Comparison of ENCODE assay signal across 25 cellular contexts in the genomic region with DNA sequence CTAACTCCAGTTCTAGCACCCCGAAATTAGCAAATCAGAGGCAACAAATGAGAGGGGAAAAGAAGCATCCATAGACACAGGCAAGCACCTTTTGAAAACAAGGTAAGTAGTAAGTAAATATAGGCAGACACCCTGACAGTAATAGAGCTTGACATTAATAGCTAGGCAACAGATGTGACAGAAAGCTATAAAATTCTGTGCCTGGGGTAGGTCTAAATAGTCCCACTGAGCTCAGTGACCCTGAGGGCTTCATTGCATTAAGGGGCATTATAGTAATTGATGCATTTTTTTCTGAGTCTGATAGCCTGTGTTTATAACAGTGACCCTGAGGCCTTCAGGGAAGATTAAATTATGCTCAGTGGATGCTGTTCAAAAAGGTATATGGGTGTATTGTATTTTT.
DNase-seq lines count a peak whose midpoint lies in the region; ATAC-seq and TF ChIP-seq lines count a peak whose summit lies in the region.
"Had no signal": no experiment of that assay in that cellular context is flagged by ENCODE, and none has a peak within 500 bp of the region (broad histone marks: within the 10 kb centered on the region; RNA-seq: fewer than 3 reads in every experiment).

No MANE protein-coding gene starts in this region.

- ATAC-seq in upper lobe of left lung (ENCODE audit: low FRiP score in 2 of 2), result no peak
- ATAC-seq in HG03175 (IDR thresholded peaks at IDR 0.05; ENCODE audit: unreplicated experiment), result no peak
- ATAC-seq: activated T-cell treated with anti-CD3 and anti-CD28 coated beads, Interleukin-2, amount 50 U/mL, for 72 hours; GM23338; left ventricle myocardium superior; Panc1 had no signal

- H3K4me3 ChIP-seq in upper lobe of left lung, result no peak overlapping the region
- H3K4me3 ChIP-seq in testis, result no peak overlapping the region
- H3K4me3 ChIP-seq: GM23338 had no signal

- WGBS in upper lobe of left lung, 2 donors, result 50 to 77% methylated on average over 1 of the region's 1 CpG
- WGBS in testis, 2 donors, result 41 to 46% methylated on average over 1 of the region's 1 CpG

- no peak for TF ChIP-seq POLR2A in upper lobe of left lung (IDR thresholded peaks at IDR 0.05)
- no peak for TF ChIP-seq POLR2A in testis (IDR thresholded peaks at IDR 0.05)

- intact Hi-C loops in testis (cut with DNase I; ENCODE audit: low total_unique reads), result no loop called here

- no peaks in the 10 kb centered on the region for H3K9me3 ChIP-seq in upper lobe of left lung
- H3K9me3 ChIP-seq in testis, result no peaks in the 10 kb centered on the region

- H3K36me3 ChIP-seq in upper lobe of left lung, result no peaks in the 10 kb centered on the region
- no peaks in the 10 kb centered on the region for H3K36me3 ChIP-seq in testis (ENCODE audit: low read depth, missing control alignments)

- no peaks in the 10 kb centered on the region for H3K4me1 ChIP-seq in upper lobe of left lung
- H3K4me1 ChIP-seq in testis, result no peaks in the 10 kb centered on the region

- TF ChIP-seq CTCF in upper lobe of left lung (IDR thresholded peaks at IDR 0.05) (no peak), testis (IDR thresholded peaks at IDR 0.05) (no peak)

- H3K27ac ChIP-seq in upper lobe of left lung, result no peak overlapping the region
- no peak overlapping the region for H3K27ac ChIP-seq in testis
- H3K27ac ChIP-seq: 22Rv1, epithelial cell of prostate had no signal

- no peak for TF ChIP-seq EP300 in upper lobe of left lung (IDR thresholded peaks at IDR 0.05)

- no peaks in the 10 kb centered on the region for H3K27me3 ChIP-seq in upper lobe of left lung
- no peaks in the 10 kb centered on the region for H3K27me3 ChIP-seq in testis

- peak; percentile 15 for DNase-seq in DMS 273 (lab: John Stamatoyannopoulos, UW; ENCODE audit: unreplicated experiment)
- no peak for DNase-seq in DMS 273 treated with DMSO at 0.1 percent for 48 hours (lab: John Stamatoyannopoulos, UW)
- DNase-seq in NCI-H2081 (lab: John Stamatoyannopoulos, UW), result peak; percentile 15 to 83
- DNase-seq in NCI-H524 treated with DMSO at 0.1 percent for 48 hours (lab: John Stamatoyannopoulos, UW), result peak; percentile 16
- DNase-seq in left kidney (ENCODE audit: low read depth, low spot score), result peak; percentile 50
- no peak for DNase-seq in upper lobe of left lung
- DNase-seq in testis, result no peak
- DNase-seq: activated CD4-positive, alpha-beta T cell treated with anti-CD3 and anti-CD28 coated beads, Interleukin-2, amount 10 ng/mL, durations not matched to agents 24 days and 14 days; activated naive CD4-positive, alpha-beta T cell treated with Interleukin-2 at 50 U/mL for 16 hours; activated T-cell treated with anti-CD3 and anti-CD28 coated beads, Interleukin-2, amount 50 U/mL, for 72 hours; amniotic stem cell; Calu3; effector CD4-positive, alpha-beta T cell; islet precursor cell; left ventricle myocardium superior; SHP77; stimulated activated CD4-positive, alpha-beta T cell treated with anti-CD3 and anti-CD28 coated beads, Interleukin-15, amount 100 ng/mL, for 24 hours; stimulated activated naive CD4-positive, alpha-beta T cell treated with Interleukin-2 at 50 U/mL for 16 hours; SW 1271; T-helper 9 cell had no signal

Comparison
In these comparisons a context has a peak if more than half of its experiments do, and no peak if none do; other contexts are left out.
1. DNase-seq: peak in DMS 273 (single experiment), NCI-H2081 (2 of 2), NCI-H524 treated with DMSO at 0.1 percent for 48 hours (single experiment) and left kidney (single experiment); none in DMS 273 treated with DMSO at 0.1 percent for 48 hours (single experiment), upper lobe of left lung (0 of 2) and testis (single experiment).